In the genomic region with DNA sequence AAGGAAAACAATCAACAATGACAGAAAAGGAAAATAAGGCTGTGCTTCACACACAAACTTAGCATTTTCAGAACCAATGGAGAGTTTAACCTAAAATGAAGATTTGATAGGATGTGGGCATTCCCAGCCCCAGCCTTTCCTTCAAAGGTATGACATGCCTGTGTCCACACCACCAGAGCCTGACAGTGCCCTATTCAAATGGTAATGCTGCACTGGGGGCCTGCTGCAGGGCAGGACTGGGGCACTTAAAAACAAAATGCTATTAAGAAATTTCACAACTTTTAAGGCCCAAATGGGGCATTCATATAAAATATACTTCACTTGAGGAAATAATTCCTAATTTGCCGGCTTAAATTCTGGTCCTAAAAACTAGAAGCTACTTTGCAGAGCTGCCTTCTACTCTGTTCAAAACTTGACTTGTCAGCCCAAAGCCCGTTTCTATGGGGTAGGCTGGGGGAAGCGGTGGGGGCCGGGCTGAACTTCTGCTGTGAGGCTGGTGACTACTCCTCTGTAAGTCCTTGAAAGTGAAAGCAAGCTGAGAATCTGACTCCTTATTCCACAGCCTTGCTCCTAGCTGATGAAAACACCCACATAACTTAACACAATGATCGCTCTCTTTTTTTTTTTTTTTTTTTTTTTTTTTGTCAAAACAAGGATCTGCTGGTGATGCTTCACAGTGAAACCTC, we compare ENCODE assay signal across 9 cellular contexts. TPM values are rescaled to one million over a fixed set of nuclear protein-coding genes. Genes with fewer than 3 reads are reported as not detected.
DNase-seq lines count a peak whose midpoint lies in the region; ATAC-seq lines count a peak whose summit lies in the region.
"Had no signal": no experiment of that assay in that cellular context is flagged by ENCODE, and none has a peak within 500 bp of the region (broad histone marks: within the 10 kb centered on the region; RNA-seq: fewer than 3 reads in every experiment).

No MANE protein-coding gene starts in this region.

- H3K27ac ChIP-seq in muscle layer of duodenum (ENCODE audit: low read length), result peak overlapping the region; percentile 49

- no peak overlapping the region for H3K27ac Mint-ChIP-seq in activated CD8-positive, alpha-beta memory T cell treated with anti-CD3 and anti-CD28 coated beads, Interleukin-2, amount 10 ng/mL, durations not matched to agents 7 days and 5 days

- no peak overlapping the region for H3K4me3 Mint-ChIP-seq in activated CD8-positive, alpha-beta memory T cell treated with anti-CD3 and anti-CD28 coated beads, Interleukin-2, amount 10 ng/mL, durations not matched to agents 7 days and 5 days

- H3K36me3 Mint-ChIP-seq in activated CD8-positive, alpha-beta memory T cell treated with anti-CD3 and anti-CD28 coated beads, Interleukin-2, amount 10 ng/mL, durations not matched to agents 7 days and 5 days, result peaks cover 12% of the 10 kb centered on the region

- no peaks in the 10 kb centered on the region for H3K9me3 Mint-ChIP-seq in activated CD8-positive, alpha-beta memory T cell treated with anti-CD3 and anti-CD28 coated beads, Interleukin-2, amount 10 ng/mL, durations not matched to agents 7 days and 5 days (ENCODE audit: low read depth)

- CTCF ChIA-PET in activated CD8-positive, alpha-beta memory T cell treated with anti-CD3 and anti-CD28 coated beads, Interleukin-2, amount 10 ng/mL, durations not matched to agents 7 days and 5 days (lab: Charles Lee), result interaction anchor here (0.9 to 1.9 kb wide), 4 partner anchors 10 to 180 kb away, joined by 3 to 6 read pairs (median 3); no protein-coding TSS in a partner anchor

- H3K4me3 ChIP-seq in muscle layer of duodenum (ENCODE audit: low read depth in 1 of 2, low read length in 2 of 2), result no peak overlapping the region

- peaks cover 11 to 17% of the 10 kb centered on the region in 2 donors for H3K36me3 ChIP-seq in muscle layer of duodenum (ENCODE audit: control insufficient read depth in 1 of 2, insufficient read depth in 2 of 2, low read length in 2 of 2)

- no peaks in the 10 kb centered on the region for H3K4me1 Mint-ChIP-seq in activated CD8-positive, alpha-beta memory T cell treated with anti-CD3 and anti-CD28 coated beads, Interleukin-2, amount 10 ng/mL, durations not matched to agents 7 days and 5 days

- DNase-seq in COLO829 (ENCODE audit: low spot score), result peak; percentile 93
- DNase-seq in MV-4-11 (lab: John Stamatoyannopoulos, UW), result peak; percentile 52
- DNase-seq in dedifferentiated amniotic fluid mesenchymal stem cell (ENCODE audit: extremely low spot score), result peak; percentile 69
- DNase-seq in D341Med (ENCODE audit: low spot score), result no peak
- no peak for DNase-seq in NOMO-1 treated with dmso at 0.1 percent for 144 hours (lab: John Stamatoyannopoulos, UW; ENCODE audit: unreplicated experiment)
- DNase-seq in activated CD8-positive, alpha-beta memory T cell treated with anti-CD3 and anti-CD28 coated beads, Interleukin-2, amount 10 ng/mL, durations not matched to agents 7 days and 5 days, result no peak
- DNase-seq: NCI-H2081 treated with DMSO at 0.1 percent for 48 hours had no signal

- no peaks in the 10 kb centered on the region for H3K27me3 ChIP-seq in muscle layer of duodenum (ENCODE audit: low read depth, low read length)

- H3K4me1 ChIP-seq in muscle layer of duodenum (ENCODE audit: control insufficient read depth in 1 of 2, insufficient read depth in 2 of 2, low read length in 2 of 2), result peaks cover 0 to 15% of the 10 kb centered on the region in 2 donors

- ATAC-seq in GM19395 (IDR thresholded peaks at IDR 0.05; ENCODE audit: unreplicated experiment), result no peak
- ATAC-seq in activated CD8-positive, alpha-beta memory T cell treated with anti-CD3 and anti-CD28 coated beads, Interleukin-2, amount 10 ng/mL, durations not matched to agents 7 days and 5 days, result no peak

- H3K27me3 Mint-ChIP-seq in activated CD8-positive, alpha-beta memory T cell treated with anti-CD3 and anti-CD28 coated beads, Interleukin-2, amount 10 ng/mL, durations not matched to agents 7 days and 5 days, result no peaks in the 10 kb centered on the region

- no peaks in the 10 kb centered on the region for H3K9me3 ChIP-seq in muscle layer of duodenum (ENCODE audit: control insufficient read depth in 1 of 2, low read length in 2 of 2)

RNA-seq across cellular contexts. Expression of a gene that starts 31.0 kb away (rescaled TPM):
- 100 to 1,000 TPM; 226 to 231 TPM for total RNA-seq in activated CD8-positive, alpha-beta memory T cell treated with anti-CD3 and anti-CD28 coated beads, Interleukin-2, amount 10 ng/mL, durations not matched to agents 7 days and 5 days

Comparison
In these comparisons a context has a peak if more than half of its experiments do, and no peak if none do; other contexts are left out.
1. DNase-seq: peak in COLO829 (single experiment), MV-4-11 (single experiment) and dedifferentiated amniotic fluid mesenchymal stem cell (single experiment); none in D341Med (single experiment), NOMO-1 treated with dmso at 0.1 percent for 144 hours (single experiment) and activated CD8-positive, alpha-beta memory T cell treated with anti-CD3 and anti-CD28 coated beads, Interleukin-2, amount 10 ng/mL, durations not matched to agents 7 days and 5 days (single experiment).